In genomic region chr16:11447272-11447671, GRCh38 we compare ENCODE assay signal across 23 cellular contexts.
"Had no signal": no experiment of that assay in that cellular context is flagged by ENCODE, and none has a peak within 500 bp of the region (broad histone marks: within the 10 kb centered on the region; RNA-seq: fewer than 3 reads in every experiment).

No MANE protein-coding gene starts in this region.

- H3K9me3 ChIP-seq: colonic mucosa, esophagus muscularis mucosa, esophagus squamous epithelium, gastrocnemius medialis, gastroesophageal sphincter, heart left ventricle, heart right ventricle had no signal

- H3K27ac ChIP-seq: colonic mucosa, coronary artery, dorsolateral prefrontal cortex, epithelial cell of prostate, esophagus muscularis mucosa, esophagus squamous epithelium, foreskin keratinocyte, gastrocnemius medialis, gastroesophageal sphincter, heart left ventricle, heart right ventricle had no signal

- H3K4me3 ChIP-seq: colonic mucosa, coronary artery, dorsolateral prefrontal cortex, esophagus muscularis mucosa, esophagus squamous epithelium, gastrocnemius medialis, gastroesophageal sphincter, heart left ventricle, heart right ventricle had no signal

- H3K27me3 ChIP-seq: colonic mucosa, dorsolateral prefrontal cortex, esophagus muscularis mucosa, esophagus squamous epithelium, gastrocnemius medialis, gastroesophageal sphincter, heart left ventricle, heart right ventricle had no signal

- H3K4me1 ChIP-seq: colonic mucosa, foreskin keratinocyte, gastrocnemius medialis had no signal

- H3K36me3 ChIP-seq: colonic mucosa, esophagus muscularis mucosa, esophagus squamous epithelium, gastrocnemius medialis, gastroesophageal sphincter, heart left ventricle, heart right ventricle had no signal

- DNase-seq: colonic mucosa; cortex of kidney; dermis blood vessel endothelial cell; dorsolateral prefrontal cortex; effector CD4-positive, alpha-beta T cell; effector CD8-positive, alpha-beta T cell; effector memory CD4-positive, alpha-beta T cell; effector memory CD8-positive, alpha-beta T cell; endodermal cell; erythroblast; esophagus squamous epithelium; foreskin fibroblast; foreskin keratinocyte; foreskin melanocyte; gastrocnemius medialis; glutamatergic neuron; head of caudate nucleus; heart left ventricle; heart right ventricle had no signal
